7 cellular contexts compared by ENCODE assay signal in genomic region chr14:64060648-64061096, GRCh38.
DNase-seq lines count a peak whose midpoint lies in the region; ATAC-seq and TF ChIP-seq lines count a peak whose summit lies in the region.

No MANE protein-coding gene starts in this region.

- no peaks in the 10 kb centered on the region for H3K27me3 Mint-ChIP-seq in nephron progenitor cell (ENCODE audit: low read depth, poor library complexity)

- H3K4me1 ChIP-seq in KMS-11 (ENCODE audit: low read depth, poor library complexity, severe bottlenecking) (no peaks in the 10 kb centered on the region), mammary epithelial cell (ENCODE audit: insufficient read depth, low read length) (peaks cover 37% of the 10 kb centered on the region)

- DNase-seq in GM12865 (ENCODE audit: low read depth) (peak; percentile 41), mammary epithelial cell (peak; percentile 96), nephron progenitor cell (peak; percentile 33), KG1 (lab: John Stamatoyannopoulos, UW) (no peak), amygdala (lab: John Stamatoyannopoulos, UW) (no peak)

- 7% methylated on average over 5 of the region's 5 CpGs for WGBS in mammary epithelial cell (ENCODE audit: low coverage, missing lambda C conversion rate)

- H3K4me2 ChIP-seq in KMS-11 (no peak overlapping the region), mammary epithelial cell (ENCODE audit: insufficient read depth, low read depth, low read length) (peak overlapping the region; percentile 58)

- peaks cover 44% of the 10 kb centered on the region for H3K36me3 Mint-ChIP-seq in nephron progenitor cell (ENCODE audit: low read depth)

- no peaks in the 10 kb centered on the region for H4K20me1 ChIP-seq in KMS-11 (ENCODE audit: insufficient read depth)
- no peaks in the 10 kb centered on the region for H4K20me1 ChIP-seq in mammary epithelial cell (ENCODE audit: insufficient read depth, low read length)

- intact Hi-C loops in mammary epithelial cell (cut with micrococcal nuclease), result loop anchor here (1.0 kb wide), 1 partner anchor 58 kb away; no protein-coding TSS in a partner anchor

- H3K27ac ChIP-seq in KMS-11 (no peak overlapping the region), mammary epithelial cell (ENCODE audit: insufficient read depth, low read depth, low read length) (peak overlapping the region; percentile 91)

- H3K79me2 ChIP-seq in KMS-11 (ENCODE audit: insufficient read depth, low read depth) (no peaks in the 10 kb centered on the region), mammary epithelial cell (ENCODE audit: insufficient read depth, low read length) (no peaks in the 10 kb centered on the region)

- no peaks in the 10 kb centered on the region for H3K9me3 ChIP-seq in mammary epithelial cell (replicated peaks; ENCODE audit: insufficient read depth, low read length)

- H3K4me1 Mint-ChIP-seq in nephron progenitor cell, result peaks cover 6% of the 10 kb centered on the region

- in situ Hi-C loops in mammary epithelial cell (cut with MboI; ENCODE audit: low sequenced_read_pairs in 2 of 2), result no loop called here

- dilution Hi-C loops in mammary epithelial cell (cut with HindIII; ENCODE audit: low sequenced_read_pairs), result loop anchor here (5.0 kb wide), 1 partner anchor 82 kb away; no protein-coding TSS in a partner anchor

- BruUV-seq in mammary epithelial cell (replicated peaks; lab: Mats Ljungman, UMichigan), result no TSS peak

- no peak for ATAC-seq in HG03175 (IDR thresholded peaks at IDR 0.05; ENCODE audit: unreplicated experiment)

- H3K4me3 ChIP-seq in GM12865 (ENCODE audit: low read depth, low read length), result no peak overlapping the region
- H3K4me3 ChIP-seq in KMS-11 (IDR thresholded peaks at IDR 0.05; ENCODE audit: insufficient read depth, low read depth, low read length), result no peak overlapping the region
- H3K4me3 ChIP-seq in mammary epithelial cell (replicated peaks in 1 of 3; ENCODE audit: insufficient read depth in 1 of 3, low read depth in 2 of 3, low read length in 3 of 3), result no peak overlapping the region

- H3K9me3 Mint-ChIP-seq in nephron progenitor cell, result no peaks in the 10 kb centered on the region

- CTCF ChIA-PET in mammary epithelial cell (lab: Charles Lee; ENCODE audit: low non-redundant PET), result interaction anchor here (0.6 to 0.7 kb wide), 2 partner anchors 49 to 238 kb away, joined by 4 to 7 read pairs; no protein-coding TSS in a partner anchor

- peak; percentile 57 for TF ChIP-seq CTCF in GM12865 (IDR thresholded peaks at IDR 0.05; ENCODE audit: insufficient read depth, low read depth, low read length, missing control alignments)
- TF ChIP-seq CTCF in KMS-11 (conservative IDR thresholded peaks at IDR 0.05; ENCODE audit: low read depth, low read length), result peak; percentile 32; the same call in 1 of the 2 replicates
- TF ChIP-seq CTCF in mammary epithelial cell (conservative IDR thresholded peaks at IDR 0.05 in 1 of 2, IDR thresholded peaks at IDR 0.05 in 1 of 2; ENCODE audit: extremely low read depth in 1 of 2, insufficient read depth in 1 of 2, low read depth in 1 of 2, low read length in 2 of 2), result peak; percentile 70 to 80
- TF ChIP-seq CTCF in nephron progenitor cell (IDR thresholded peaks at IDR 0.05), result peak; percentile 50

- no peak overlapping the region for H2AFZ ChIP-seq in KMS-11 (ENCODE audit: low read depth)
- peak overlapping the region; percentile 79 for H2AFZ ChIP-seq in mammary epithelial cell (ENCODE audit: low read depth, low read length)

- H3K9ac ChIP-seq in KMS-11 (no peak overlapping the region), mammary epithelial cell (ENCODE audit: insufficient read depth, low read length) (peak overlapping the region; percentile 25)

- H3K27me3 ChIP-seq in KMS-11 (ENCODE audit: insufficient read depth, low read depth) (no peaks in the 10 kb centered on the region), mammary epithelial cell (ENCODE audit: insufficient read depth, low read length) (no peaks in the 10 kb centered on the region)

- no peak overlapping the region for H3K4me3 Mint-ChIP-seq in nephron progenitor cell

- no peaks in the 10 kb centered on the region for H3K36me3 ChIP-seq in KMS-11 (ENCODE audit: insufficient read depth)
- no peaks in the 10 kb centered on the region for H3K36me3 ChIP-seq in mammary epithelial cell (ENCODE audit: insufficient read depth, low read length)

- H3K27ac Mint-ChIP-seq in nephron progenitor cell, result no peak overlapping the region

Comparison
In these comparisons a context has a peak if more than half of its experiments do, and no peak if none do; other contexts are left out.
1. DNase-seq: peak in GM12865 (single experiment), mammary epithelial cell (single experiment) and nephron progenitor cell (single experiment); none in KG1 (single experiment) and amygdala (0 of 56).
2. Peak in every context shown above with its lines, with median percentiles within 50 percentile points of each other: CTCF ChIP-seq.